Comparison of ENCODE assay signal across 1 cellular context in the genomic region with DNA sequence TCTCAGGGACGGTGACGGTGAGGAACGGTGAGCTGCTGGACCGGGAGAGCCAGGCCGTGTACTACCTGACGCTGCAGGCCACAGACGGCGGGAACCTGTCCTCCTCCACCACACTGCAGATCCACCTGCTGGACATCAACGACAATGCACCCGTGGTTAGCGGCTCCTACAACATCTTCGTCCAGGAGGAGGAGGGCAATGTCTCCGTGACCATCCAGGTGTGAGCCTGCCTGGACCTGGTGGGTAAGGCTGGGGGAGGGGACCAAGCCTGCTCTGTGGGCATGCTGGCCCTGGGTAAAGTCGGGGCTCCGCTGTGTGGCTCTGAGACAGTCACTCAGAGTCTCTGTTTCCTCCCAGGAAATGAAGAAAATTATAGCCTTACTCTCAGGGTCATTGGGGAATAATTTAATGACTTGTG.
TF ChIP-seq lines count a peak whose summit lies in the region.

No MANE protein-coding gene starts in this region.

TF ChIP-seq in HepG2, 621 proteins besides CTCF, POLR2A, EP300 and RAD21:
- TF ChIP-seq EZH2 (conservative IDR thresholded peaks at IDR 0.05; ENCODE audit: low read depth, low read length), result no peak
- TF ChIP-seq MBD4 (IDR thresholded peaks at IDR 0.05; ENCODE audit: borderline replicate concordance, low read length), result no peak
- TF ChIP-seq, protein P1, sequence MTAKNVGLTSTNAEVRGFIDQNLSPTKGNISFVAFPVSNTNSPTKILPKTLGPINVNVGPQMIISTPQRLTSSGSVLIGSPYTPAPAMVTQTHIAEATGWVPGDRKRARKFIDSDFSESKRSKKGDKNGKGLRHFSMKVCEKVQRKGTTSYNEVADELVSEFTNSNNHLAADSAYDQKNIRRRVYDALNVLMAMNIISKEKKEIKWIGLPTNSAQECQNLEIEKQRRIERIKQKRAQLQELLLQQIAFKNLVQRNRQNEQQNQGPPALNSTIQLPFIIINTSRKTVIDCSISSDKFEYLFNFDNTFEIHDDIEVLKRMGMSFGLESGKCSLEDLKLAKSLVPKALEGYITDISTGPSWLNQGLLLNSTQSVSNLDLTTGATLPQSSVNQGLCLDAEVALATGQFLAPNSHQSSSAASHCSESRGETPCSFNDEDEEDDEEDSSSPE (CRISPR knock-in tag; IDR thresholded peaks at IDR 0.05), result no peak
- TF ChIP-seq, protein P2, sequence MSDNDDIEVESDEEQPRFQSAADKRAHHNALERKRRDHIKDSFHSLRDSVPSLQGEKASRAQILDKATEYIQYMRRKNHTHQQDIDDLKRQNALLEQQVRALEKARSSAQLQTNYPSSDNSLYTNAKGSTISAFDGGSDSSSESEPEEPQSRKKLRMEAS (IDR thresholded peaks at IDR 0.05), result peak; percentile 28; the same call in 1 of the 2 replicates
- no peak for TF ChIP-seq ZNF30 (CRISPR knock-in tag; IDR thresholded peaks at IDR 0.05)
- TF ChIP-seq, protein P3, sequence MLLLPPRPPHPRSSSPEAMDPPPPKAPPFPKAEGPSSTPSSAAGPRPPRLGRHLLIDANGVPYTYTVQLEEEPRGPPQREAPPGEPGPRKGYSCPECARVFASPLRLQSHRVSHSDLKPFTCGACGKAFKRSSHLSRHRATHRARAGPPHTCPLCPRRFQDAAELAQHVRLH (CRISPR knock-in tag; IDR thresholded peaks at IDR 0.05; ENCODE audit: borderline replicate concordance, low read depth), result no peak
- no peak for TF ChIP-seq KDM4B (CRISPR knock-in tag; IDR thresholded peaks at IDR 0.05)
- no peak for TF ChIP-seq FOXK1 (CRISPR knock-in tag; IDR thresholded peaks at IDR 0.05; ENCODE audit: borderline replicate concordance, low read depth)
- TF ChIP-seq, protein P4, sequence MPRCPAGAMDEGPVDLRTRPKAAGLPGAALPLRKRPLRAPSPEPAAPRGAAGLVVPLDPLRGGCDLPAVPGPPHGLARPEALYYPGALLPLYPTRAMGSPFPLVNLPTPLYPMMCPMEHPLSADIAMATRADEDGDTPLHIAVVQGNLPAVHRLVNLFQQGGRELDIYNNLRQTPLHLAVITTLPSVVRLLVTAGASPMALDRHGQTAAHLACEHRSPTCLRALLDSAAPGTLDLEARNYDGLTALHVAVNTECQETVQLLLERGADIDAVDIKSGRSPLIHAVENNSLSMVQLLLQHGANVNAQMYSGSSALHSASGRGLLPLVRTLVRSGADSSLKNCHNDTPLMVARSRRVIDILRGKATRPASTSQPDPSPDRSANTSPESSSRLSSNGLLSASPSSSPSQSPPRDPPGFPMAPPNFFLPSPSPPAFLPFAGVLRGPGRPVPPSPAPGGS (CRISPR knock-in tag; IDR thresholded peaks at IDR 0.05), result no peak
- TF ChIP-seq ZNF768 (CRISPR knock-in tag; IDR thresholded peaks at IDR 0.05), result peak; percentile 96
- no peak for TF ChIP-seq KMT2A (CRISPR knock-in tag; IDR thresholded peaks at IDR 0.05)
- TF ChIP-seq GPN1 (CRISPR knock-in tag; IDR thresholded peaks at IDR 0.05; ENCODE audit: borderline replicate concordance), result no peak
- no peak for TF ChIP-seq ZNF549 (CRISPR knock-in tag; IDR thresholded peaks at IDR 0.05)
- TF ChIP-seq HNRNPUL1 (IDR thresholded peaks at IDR 0.05; ENCODE audit: low read depth, low read length), result no peak
- TF ChIP-seq, protein P5, sequence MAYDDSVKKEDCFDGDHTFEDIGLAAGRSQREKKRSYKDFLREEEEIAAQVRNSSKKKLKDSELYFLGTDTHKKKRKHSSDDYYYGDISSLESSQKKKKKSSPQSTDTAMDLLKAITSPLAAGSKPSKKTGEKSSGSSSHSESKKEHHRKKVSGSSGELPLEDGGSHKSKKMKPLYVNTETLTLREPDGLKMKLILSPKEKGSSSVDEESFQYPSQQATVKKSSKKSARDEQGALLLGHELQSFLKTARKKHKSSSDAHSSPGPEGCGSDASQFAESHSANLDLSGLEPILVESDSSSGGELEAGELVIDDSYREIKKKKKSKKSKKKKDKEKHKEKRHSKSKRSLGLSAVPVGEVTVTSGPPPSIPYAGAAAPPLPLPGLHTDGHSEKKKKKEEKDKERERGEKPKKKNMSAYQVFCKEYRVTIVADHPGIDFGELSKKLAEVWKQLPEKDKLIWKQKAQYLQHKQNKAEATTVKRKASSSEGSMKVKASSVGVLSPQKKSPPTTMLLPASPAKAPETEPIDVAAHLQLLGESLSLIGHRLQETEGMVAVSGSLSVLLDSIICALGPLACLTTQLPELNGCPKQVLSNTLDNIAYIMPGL (CRISPR knock-in tag; IDR thresholded peaks at IDR 0.05; ENCODE audit: borderline replicate concordance in 1 of 2, low read depth in 1 of 2), result no peak
- TF ChIP-seq STAG1 (CRISPR knock-in tag; IDR thresholded peaks at IDR 0.05), result peak; percentile 49
- TF ChIP-seq, protein P6, sequence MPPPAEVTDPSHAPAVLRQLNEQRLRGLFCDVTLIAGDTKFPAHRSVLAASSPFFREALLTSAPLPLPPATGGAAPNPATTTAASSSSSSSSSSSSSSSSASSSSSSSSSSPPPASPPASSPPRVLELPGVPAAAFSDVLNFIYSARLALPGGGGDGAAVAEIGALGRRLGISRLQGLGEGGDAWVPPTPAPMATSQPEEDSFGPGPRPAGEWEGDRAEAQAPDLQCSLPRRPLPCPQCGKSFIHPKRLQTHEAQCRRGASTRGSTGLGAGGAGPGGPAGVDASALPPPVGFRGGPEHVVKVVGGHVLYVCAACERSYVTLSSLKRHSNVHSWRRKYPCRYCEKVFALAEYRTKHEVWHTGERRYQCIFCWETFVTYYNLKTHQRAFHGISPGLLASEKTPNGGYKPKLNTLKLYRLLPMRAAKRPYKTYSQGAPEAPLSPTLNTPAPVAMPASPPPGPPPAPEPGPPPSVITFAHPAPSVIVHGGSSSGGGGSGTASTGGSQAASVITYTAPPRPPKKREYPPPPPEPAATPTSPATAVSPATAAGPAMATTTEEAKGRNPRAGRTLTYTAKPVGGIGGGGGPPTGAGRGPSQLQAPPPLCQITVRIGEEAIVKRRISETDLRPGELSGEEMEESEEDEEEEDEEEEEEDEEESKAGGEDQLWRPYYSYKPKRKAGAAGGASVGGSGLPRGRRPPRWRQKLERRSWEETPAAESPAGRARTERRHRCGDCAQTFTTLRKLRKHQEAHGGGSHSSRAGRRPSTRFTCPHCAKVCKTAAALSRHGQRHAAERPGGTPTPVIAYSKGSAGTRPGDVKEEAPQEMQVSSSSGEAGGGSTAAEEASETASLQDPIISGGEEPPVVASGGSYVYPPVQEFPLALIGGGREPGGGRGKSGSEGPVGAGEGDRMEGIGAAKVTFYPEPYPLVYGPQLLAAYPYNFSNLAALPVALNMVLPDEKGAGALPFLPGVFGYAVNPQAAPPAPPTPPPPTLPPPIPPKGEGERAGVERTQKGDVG (CRISPR knock-in tag; IDR thresholded peaks at IDR 0.05; ENCODE audit: borderline replicate concordance), result peak; percentile 61; the same call in 1 of the 2 replicates
- TF ChIP-seq, protein P7, sequence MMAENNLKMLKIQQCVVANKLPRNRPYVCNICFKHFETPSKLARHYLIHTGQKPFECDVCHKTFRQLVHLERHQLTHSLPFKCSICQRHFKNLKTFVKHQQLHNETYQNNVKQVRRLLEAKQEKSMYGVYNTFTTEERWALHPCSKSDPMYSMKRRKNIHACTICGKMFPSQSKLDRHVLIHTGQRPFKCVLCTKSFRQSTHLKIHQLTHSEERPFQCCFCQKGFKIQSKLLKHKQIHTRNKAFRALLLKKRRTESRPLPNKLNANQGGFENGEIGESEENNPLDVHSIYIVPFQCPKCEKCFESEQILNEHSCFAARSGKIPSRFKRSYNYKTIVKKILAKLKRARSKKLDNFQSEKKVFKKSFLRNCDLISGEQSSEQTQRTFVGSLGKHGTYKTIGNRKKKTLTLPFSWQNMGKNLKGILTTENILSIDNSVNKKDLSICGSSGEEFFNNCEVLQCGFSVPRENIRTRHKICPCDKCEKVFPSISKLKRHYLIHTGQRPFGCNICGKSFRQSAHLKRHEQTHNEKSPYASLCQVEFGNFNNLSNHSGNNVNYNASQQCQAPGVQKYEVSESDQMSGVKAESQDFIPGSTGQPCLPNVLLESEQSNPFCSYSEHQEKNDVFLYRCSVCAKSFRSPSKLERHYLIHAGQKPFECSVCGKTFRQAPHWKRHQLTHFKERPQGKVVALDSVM (CRISPR knock-in tag; IDR thresholded peaks at IDR 0.05), result no peak
- TF ChIP-seq, protein P8, sequence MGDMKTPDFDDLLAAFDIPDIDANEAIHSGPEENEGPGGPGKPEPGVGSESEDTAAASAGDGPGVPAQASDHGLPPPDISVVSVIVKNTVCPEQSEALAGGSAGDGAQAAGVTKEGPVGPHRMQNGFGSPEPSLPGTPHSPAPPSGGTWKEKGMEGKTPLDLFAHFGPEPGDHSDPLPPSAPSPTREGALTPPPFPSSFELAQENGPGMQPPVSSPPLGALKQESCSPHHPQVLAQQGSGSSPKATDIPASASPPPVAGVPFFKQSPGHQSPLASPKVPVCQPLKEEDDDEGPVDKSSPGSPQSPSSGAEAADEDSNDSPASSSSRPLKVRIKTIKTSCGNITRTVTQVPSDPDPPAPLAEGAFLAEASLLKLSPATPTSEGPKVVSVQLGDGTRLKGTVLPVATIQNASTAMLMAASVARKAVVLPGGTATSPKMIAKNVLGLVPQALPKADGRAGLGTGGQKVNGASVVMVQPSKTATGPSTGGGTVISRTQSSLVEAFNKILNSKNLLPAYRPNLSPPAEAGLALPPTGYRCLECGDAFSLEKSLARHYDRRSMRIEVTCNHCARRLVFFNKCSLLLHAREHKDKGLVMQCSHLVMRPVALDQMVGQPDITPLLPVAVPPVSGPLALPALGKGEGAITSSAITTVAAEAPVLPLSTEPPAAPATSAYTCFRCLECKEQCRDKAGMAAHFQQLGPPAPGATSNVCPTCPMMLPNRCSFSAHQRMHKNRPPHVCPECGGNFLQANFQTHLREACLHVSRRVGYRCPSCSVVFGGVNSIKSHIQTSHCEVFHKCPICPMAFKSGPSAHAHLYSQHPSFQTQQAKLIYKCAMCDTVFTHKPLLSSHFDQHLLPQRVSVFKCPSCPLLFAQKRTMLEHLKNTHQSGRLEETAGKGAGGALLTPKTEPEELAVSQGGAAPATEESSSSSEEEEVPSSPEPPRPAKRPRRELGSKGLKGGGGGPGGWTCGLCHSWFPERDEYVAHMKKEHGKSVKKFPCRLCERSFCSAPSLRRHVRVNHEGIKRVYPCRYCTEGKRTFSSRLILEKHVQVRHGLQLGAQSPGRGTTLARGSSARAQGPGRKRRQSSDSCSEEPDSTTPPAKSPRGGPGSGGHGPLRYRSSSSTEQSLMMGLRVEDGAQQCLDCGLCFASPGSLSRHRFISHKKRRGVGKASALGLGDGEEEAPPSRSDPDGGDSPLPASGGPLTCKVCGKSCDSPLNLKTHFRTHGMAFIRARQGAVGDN (CRISPR knock-in tag; IDR thresholded peaks at IDR 0.05), result peak; percentile 32; the same call in 1 of the 2 replicates
- peak; percentile 87 for TF ChIP-seq ZBTB38 (CRISPR knock-in tag; IDR thresholded peaks at IDR 0.05)
- TF ChIP-seq, protein P9, sequence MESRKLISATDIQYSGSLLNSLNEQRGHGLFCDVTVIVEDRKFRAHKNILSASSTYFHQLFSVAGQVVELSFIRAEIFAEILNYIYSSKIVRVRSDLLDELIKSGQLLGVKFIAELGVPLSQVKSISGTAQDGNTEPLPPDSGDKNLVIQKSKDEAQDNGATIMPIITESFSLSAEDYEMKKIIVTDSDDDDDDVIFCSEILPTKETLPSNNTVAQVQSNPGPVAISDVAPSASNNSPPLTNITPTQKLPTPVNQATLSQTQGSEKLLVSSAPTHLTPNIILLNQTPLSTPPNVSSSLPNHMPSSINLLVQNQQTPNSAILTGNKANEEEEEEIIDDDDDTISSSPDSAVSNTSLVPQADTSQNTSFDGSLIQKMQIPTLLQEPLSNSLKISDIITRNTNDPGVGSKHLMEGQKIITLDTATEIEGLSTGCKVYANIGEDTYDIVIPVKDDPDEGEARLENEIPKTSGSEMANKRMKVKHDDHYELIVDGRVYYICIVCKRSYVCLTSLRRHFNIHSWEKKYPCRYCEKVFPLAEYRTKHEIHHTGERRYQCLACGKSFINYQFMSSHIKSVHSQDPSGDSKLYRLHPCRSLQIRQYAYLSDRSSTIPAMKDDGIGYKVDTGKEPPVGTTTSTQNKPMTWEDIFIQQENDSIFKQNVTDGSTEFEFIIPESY (CRISPR knock-in tag; IDR thresholded peaks at IDR 0.05), result peak; percentile 100
- no peak for TF ChIP-seq BRCA1 (CRISPR knock-in tag; IDR thresholded peaks at IDR 0.05)
- peak; percentile 24 for TF ChIP-seq XRCC5 (optimal IDR thresholded peaks at IDR 0.05; ENCODE audit: low read length)
- TF ChIP-seq SMC3 (IDR thresholded peaks at IDR 0.05; ENCODE audit: low read length), result 0 out of 2 replicates have a peak, but pooled peaks have one; percentile 20
- no peak for TF ChIP-seq WIZ (CRISPR knock-in tag; IDR thresholded peaks at IDR 0.05)
- TF ChIP-seq ZNF556 (CRISPR knock-in tag; IDR thresholded peaks at IDR 0.05; ENCODE audit: borderline replicate concordance), result no peak
